Comparison of ENCODE assay signal across 26 cellular contexts in genomic region chr5:168790037-168790635, GRCh38.
DNase-seq lines count a peak whose midpoint lies in the region; ATAC-seq, FAIRE-seq and TF ChIP-seq lines count a peak whose summit lies in the region.
"Had no signal": no experiment of that assay in that cellular context is flagged by ENCODE, and none has a peak within 500 bp of the region (broad histone marks: within the 10 kb centered on the region; RNA-seq: fewer than 3 reads in every experiment).

No MANE protein-coding gene starts in this region.

- H2AFZ ChIP-seq in neuronal stem cell (ENCODE audit: low read length): peak overlapping the region; percentile 24

- H3K18ac ChIP-seq in neuronal stem cell (ENCODE audit: low read length): no peak overlapping the region

- H4K91ac ChIP-seq in neuronal stem cell (ENCODE audit: low read depth, low read length, poor library complexity): no peak overlapping the region

- H3K4ac ChIP-seq in neuronal stem cell (ENCODE audit: low read length): no peak overlapping the region

- no peaks in the 10 kb centered on the region for H3K27me3 ChIP-seq in neuronal stem cell (ENCODE audit: control insufficient read depth in 3 of 3, insufficient read depth in 3 of 3, low read depth in 1 of 3, low read length in 3 of 3)
- H3K27me3 ChIP-seq: ascending aorta, heart left ventricle, upper lobe of right lung had no signal

- TF ChIP-seq CTCF in kidney (IDR thresholded peaks at IDR 0.05; ENCODE audit: borderline replicate concordance, extremely low read depth, insufficient read depth): no peak

- H3K23ac ChIP-seq in neuronal stem cell (ENCODE audit: low read depth, low read length, poor library complexity): no peak overlapping the region

- H2BK15ac ChIP-seq in neuronal stem cell (ENCODE audit: low read length): no peak overlapping the region

- H3K36me3 ChIP-seq in neuronal stem cell (replicated peaks in 1 of 2; ENCODE audit: control insufficient read depth in 2 of 2, insufficient read depth in 2 of 2, low read length in 2 of 2) (no peaks in the 10 kb centered on the region), kidney (ENCODE audit: control insufficient read depth in 1 of 2, insufficient read depth in 2 of 2, low read length in 2 of 2) (no peaks in the 10 kb centered on the region)
- H3K36me3 ChIP-seq: heart left ventricle, lower lobe of right lung, upper lobe of right lung had no signal

- no peak overlapping the region for H2BK5ac ChIP-seq in neuronal stem cell (ENCODE audit: low read length)

- intact Hi-C loops in kidney (cut with DNase I): no loop called here

- no peak for ATAC-seq in GM18861 (IDR thresholded peaks at IDR 0.05; ENCODE audit: unreplicated experiment)
- ATAC-seq: activated CD8-positive, alpha-beta memory T cell treated with anti-CD3 and anti-CD28 coated beads, Interleukin-2, amount 10 ng/mL, durations not matched to agents 7 days and 5 days; HCT116; heart left ventricle; lower lobe of right lung; naive thymus-derived CD8-positive, alpha-beta T cell had no signal

- H3K9ac ChIP-seq in neuronal stem cell (ENCODE audit: low read depth, low read length, poor library complexity) (no peak overlapping the region), kidney (ENCODE audit: low read length in 2 of 2) (no peak overlapping the region)

- no peak for FAIRE-seq in kidney (lab: Jason Lieb, UNC)

- H3K14ac ChIP-seq in neuronal stem cell (ENCODE audit: low read length): no peak overlapping the region

- WGBS in neuronal stem cell (ENCODE audit: extremely low coverage in 2 of 2, insufficient read length in 2 of 2, insufficient replicate concordance in 1 of 2), 2 donors: no CpG with 5 or more reads among the region's 5 CpGs

- H2BK120ac ChIP-seq in neuronal stem cell (ENCODE audit: low read depth, low read length): no peak overlapping the region

- H3K4me2 ChIP-seq in neuronal stem cell (ENCODE audit: insufficient read depth, low read length, poor library complexity, severe bottlenecking): no peak overlapping the region

- no peaks in the 10 kb centered on the region for H3K79me1 ChIP-seq in neuronal stem cell (ENCODE audit: low read depth, low read length)

- no peak overlapping the region for H2BK12ac ChIP-seq in neuronal stem cell (ENCODE audit: low read length)

- H2AK5ac ChIP-seq in neuronal stem cell (ENCODE audit: low read depth, low read length): no peak overlapping the region

- H3K4me3 ChIP-seq in neuronal stem cell (ENCODE audit: low read length in 2 of 2): no peak overlapping the region
- no peak overlapping the region for H3K4me3 ChIP-seq in kidney (ENCODE audit: low read length in 2 of 2)
- H3K4me3 ChIP-seq: ascending aorta, coronary artery, heart left ventricle, lower lobe of right lung, upper lobe of right lung had no signal

- H3K4me1 ChIP-seq in neuronal stem cell (ENCODE audit: control insufficient read depth in 2 of 2, insufficient read depth in 1 of 2, low read depth in 1 of 2, low read length in 2 of 2) (peaks cover 4 to 8% of the 10 kb centered on the region in 2 donors), kidney (ENCODE audit: control insufficient read depth in 1 of 2, insufficient read depth in 1 of 2, low read depth in 1 of 2, low read length in 2 of 2) (no peaks in the 10 kb centered on the region)

- H3K27ac ChIP-seq in neuronal stem cell (replicated peaks; ENCODE audit: low read length) (no peak overlapping the region), kidney (ENCODE audit: low read depth in 2 of 2, low read length in 2 of 2) (no peak overlapping the region)
- H3K27ac ChIP-seq: coronary artery, epithelial cell of prostate, heart left ventricle, lower lobe of right lung, RWPE1, upper lobe of right lung had no signal

- peak; percentile 50 for DNase-seq in CD1c-positive myeloid dendritic cell (ENCODE audit: extremely low spot score)
- DNase-seq in GM04504 (ENCODE audit: low read depth): peak; percentile 18
- DNase-seq in fibroblast of peridontal ligament (ENCODE audit: extremely low read depth): peak; percentile 27
- DNase-seq in neuronal stem cell (ENCODE audit: low spot score): no peak
- DNase-seq in NCI-H446 (lab: John Stamatoyannopoulos, UW): no peak
- DNase-seq in kidney: no peak
- DNase-seq: activated CD4-positive, alpha-beta T cell treated with anti-CD3 and anti-CD28 coated beads, Interleukin-2, amount 50 U/mL, for 4 hours; activated CD4-positive, CD25-positive, alpha-beta regulatory T cell; activated CD8-positive, alpha-beta memory T cell treated with anti-CD3 and anti-CD28 coated beads, Interleukin-2, amount 10 ng/mL, durations not matched to agents 7 days and 5 days; activated T-cell treated with anti-CD3 and anti-CD28 coated beads, Interleukin-2, amount 50 U/mL, for 48 hours; caudate nucleus; CD4-positive, alpha-beta T cell; effector CD8-positive, alpha-beta T cell; heart left ventricle; IMR-90; lower lobe of right lung; naive thymus-derived CD8-positive, alpha-beta T cell; NCI-H1048; stimulated activated naive CD4-positive, alpha-beta T cell; upper lobe of right lung had no signal

- no peak overlapping the region for H4K8ac ChIP-seq in neuronal stem cell (ENCODE audit: low read depth, low read length)

- no peaks in the 10 kb centered on the region for H3K9me3 ChIP-seq in neuronal stem cell (replicated peaks in 1 of 2; ENCODE audit: control insufficient read depth in 2 of 2, insufficient read depth in 1 of 2, low read depth in 1 of 2, low read length in 2 of 2)
- no peaks in the 10 kb centered on the region for H3K9me3 ChIP-seq in kidney (ENCODE audit: control insufficient read depth in 1 of 2, low read length in 2 of 2)
- H3K9me3 ChIP-seq: ascending aorta, heart left ventricle, lower lobe of right lung, upper lobe of right lung had no signal

Comparison
In these comparisons a context has a peak if more than half of its experiments do, and no peak if none do; other contexts are left out.
1. DNase-seq: peak in CD1c-positive myeloid dendritic cell (single experiment), GM04504 (single experiment) and fibroblast of peridontal ligament (single experiment); none in neuronal stem cell (single experiment), NCI-H446 (0 of 2) and kidney (single experiment).